Comparison of ENCODE assay signal across 8 cellular contexts in the genomic region with DNA sequence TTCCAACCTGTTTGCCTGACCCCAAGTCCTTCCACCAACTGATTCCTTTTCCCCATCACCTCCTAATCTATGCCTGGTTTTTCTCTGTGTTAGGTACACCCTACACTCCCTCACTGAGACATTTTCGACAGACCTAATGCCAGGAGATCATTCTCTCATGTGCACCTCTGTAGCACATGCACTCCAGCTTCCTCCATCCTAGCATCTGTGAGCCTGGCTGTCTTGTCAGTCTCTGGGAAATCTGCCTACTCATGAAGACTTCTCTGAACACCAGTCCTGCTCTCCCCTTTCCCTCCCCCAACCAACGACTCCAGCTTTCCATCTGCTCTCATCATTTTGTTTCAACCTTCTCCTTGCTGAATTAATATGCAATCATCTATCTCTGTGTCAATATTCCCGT. TPM values are rescaled to one million over a fixed set of nuclear protein-coding genes. Genes with fewer than 3 reads are reported as not detected.
DNase-seq lines count a peak whose midpoint lies in the region; ATAC-seq, FAIRE-seq and TF ChIP-seq lines count a peak whose summit lies in the region.

No MANE protein-coding gene starts in this region.

- H3K36me3 ChIP-seq in HAP-1 (replicated peaks) (peaks cover 37% of the 10 kb centered on the region), small intestine (ENCODE audit: control insufficient read depth in 2 of 2, insufficient read depth in 2 of 2, low read length in 2 of 2) (peaks cover 18 to 19% of the 10 kb centered on the region in 2 donors)

- H3K27me3 ChIP-seq in HAP-1 (ENCODE audit: low read depth) = no peaks in the 10 kb centered on the region
- H3K27me3 ChIP-seq in small intestine (ENCODE audit: control insufficient read depth in 2 of 2, insufficient read depth in 2 of 2, low read length in 2 of 2) = no peaks in the 10 kb centered on the region

- in situ Hi-C loops in HAP-1 (cut with MboI; ENCODE audit: low sequenced_read_pairs) = no loop called here

- H3K9me3 ChIP-seq in HAP-1 = no peaks in the 10 kb centered on the region
- H3K9me3 ChIP-seq in small intestine (ENCODE audit: control insufficient read depth, low read depth) = no peaks in the 10 kb centered on the region

- H3K27ac ChIP-seq in VCaP = peak overlapping the region; percentile 83
- H3K27ac ChIP-seq in small intestine (ENCODE audit: low read depth in 1 of 2, low read length in 1 of 2) = no peak overlapping the region

- H3K4me1 ChIP-seq in HAP-1 (peaks cover 6% of the 10 kb centered on the region), small intestine (ENCODE audit: control insufficient read depth in 2 of 2, insufficient read depth in 1 of 2, low read depth in 1 of 2, low read length in 1 of 2) (peaks cover 2 to 8% of the 10 kb centered on the region in 2 donors)

- DNase-seq in HAP-1 (ENCODE audit: low spot score in 2 of 2) (no peak), foreskin fibroblast (no peak), small intestine (no peak)
- DNase-seq in central memory CD4-positive, alpha-beta T cell = no peak

- no peak for FAIRE-seq in small intestine (lab: Jason Lieb, UNC)

- 22 to 46% (median 34%) methylated on average over 3 of the region's 3 CpGs for WGBS in small intestine, 3 donors

- TF ChIP-seq CTCF in VCaP (conservative IDR thresholded peaks at IDR 0.05) (no peak), foreskin fibroblast (IDR thresholded peaks at IDR 0.05; ENCODE audit: low read depth, low read length) (no peak)

- ATAC-seq in GM21367 (IDR thresholded peaks at IDR 0.05; ENCODE audit: unreplicated experiment) (no peak), GM21381 (IDR thresholded peaks at IDR 0.05; ENCODE audit: unreplicated experiment) (no peak), HG03045 (IDR thresholded peaks at IDR 0.05; ENCODE audit: unreplicated experiment) (no peak)

- peak overlapping the region; percentile 83 for H3K4me3 ChIP-seq in HAP-1
- peak overlapping the region; percentile 82 to 99 for H3K4me3 ChIP-seq in foreskin fibroblast (ENCODE audit: low read depth in 1 of 2, low read length in 2 of 2)
- H3K4me3 ChIP-seq in small intestine (ENCODE audit: low read depth in 1 of 2, low read length in 2 of 2) = peak overlapping the region; percentile 88 to 97

RNA-seq across cellular contexts. Expression of a gene that starts 1.0 kb away (rescaled TPM):
- polyA plus RNA-seq in small intestine = 10 to 100 TPM; 36.6 to 40.3 (median 38.9) TPM

RNA-seq across cellular contexts. Expression of a gene that starts 1.1 kb away (rescaled TPM):
- 10 to 100 TPM in 2 of 3 donors, 1 to 10 TPM in 1; 8.9 to 21.5 (median 16.5) TPM for polyA plus RNA-seq in small intestine

RNA-seq across cellular contexts. Expression of a gene that starts 20.8 kb away (rescaled TPM):
- 100 to 1,000 TPM in 1 of 3 donors, 10 to 100 TPM in 2; 60.6 to 105 (median 64.6) TPM for polyA plus RNA-seq in small intestine

RNA-seq across cellular contexts. Expression of a gene that starts 29.8 kb away (rescaled TPM):
- 10 to 100 TPM in 1 of 3 donors, 1 to 10 TPM in 2; 3.8 to 62.2 (median 6.3) TPM for polyA plus RNA-seq in small intestine

RNA-seq across cellular contexts. Expression of a gene that starts 51.0 kb away (rescaled TPM):
- not detected for polyA plus RNA-seq in small intestine
